1 cellular context compared by ENCODE assay signal in the genomic region with DNA sequence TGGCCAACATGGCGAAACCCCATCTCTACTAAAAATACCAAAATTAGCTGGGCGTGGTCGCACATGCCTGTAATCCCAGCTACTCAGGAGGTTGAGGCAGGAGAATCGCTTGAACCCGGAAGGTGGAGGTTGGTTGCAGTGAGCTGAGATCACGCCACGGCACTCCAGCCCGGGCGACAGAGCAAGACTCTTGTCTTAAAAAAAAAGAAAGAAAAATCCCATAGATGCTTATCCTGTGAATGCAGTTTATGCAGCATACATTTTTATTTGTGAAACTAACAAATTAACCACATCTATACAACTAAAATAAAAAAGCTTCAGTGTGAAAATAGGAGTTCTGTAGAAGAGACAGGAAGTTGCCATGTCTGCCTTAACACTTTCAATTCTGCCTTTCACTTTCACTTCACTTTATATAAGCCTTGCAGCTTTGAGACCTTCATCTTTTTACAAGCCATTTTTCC.
TF ChIP-seq lines count a peak whose summit lies in the region.

No MANE protein-coding gene starts in this region.

TF ChIP-seq in WTC11, 78 proteins besides CTCF, POLR2A, EP300 and RAD21 (continued from another document):
- TF ChIP-seq, protein P1, sequence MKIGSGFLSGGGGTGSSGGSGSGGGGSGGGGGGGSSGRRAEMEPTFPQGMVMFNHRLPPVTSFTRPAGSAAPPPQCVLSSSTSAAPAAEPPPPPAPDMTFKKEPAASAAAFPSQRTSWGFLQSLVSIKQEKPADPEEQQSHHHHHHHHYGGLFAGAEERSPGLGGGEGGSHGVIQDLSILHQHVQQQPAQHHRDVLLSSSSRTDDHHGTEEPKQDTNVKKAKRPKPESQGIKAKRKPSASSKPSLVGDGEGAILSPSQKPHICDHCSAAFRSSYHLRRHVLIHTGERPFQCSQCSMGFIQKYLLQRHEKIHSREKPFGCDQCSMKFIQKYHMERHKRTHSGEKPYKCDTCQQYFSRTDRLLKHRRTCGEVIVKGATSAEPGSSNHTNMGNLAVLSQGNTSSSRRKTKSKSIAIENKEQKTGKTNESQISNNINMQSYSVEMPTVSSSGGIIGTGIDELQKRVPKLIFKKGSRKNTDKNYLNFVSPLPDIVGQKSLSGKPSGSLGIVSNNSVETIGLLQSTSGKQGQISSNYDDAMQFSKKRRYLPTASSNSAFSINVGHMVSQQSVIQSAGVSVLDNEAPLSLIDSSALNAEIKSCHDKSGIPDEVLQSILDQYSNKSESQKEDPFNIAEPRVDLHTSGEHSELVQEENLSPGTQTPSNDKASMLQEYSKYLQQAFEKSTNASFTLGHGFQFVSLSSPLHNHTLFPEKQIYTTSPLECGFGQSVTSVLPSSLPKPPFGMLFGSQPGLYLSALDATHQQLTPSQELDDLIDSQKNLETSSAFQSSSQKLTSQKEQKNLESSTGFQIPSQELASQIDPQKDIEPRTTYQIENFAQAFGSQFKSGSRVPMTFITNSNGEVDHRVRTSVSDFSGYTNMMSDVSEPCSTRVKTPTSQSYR (CRISPR knock-in tag; IDR thresholded peaks at IDR 0.05), result no peak
- TF ChIP-seq ESRRA (CRISPR knock-in tag; IDR thresholded peaks at IDR 0.05; ENCODE audit: borderline replicate concordance) (no peak), NFATC4 (CRISPR knock-in tag; IDR thresholded peaks at IDR 0.05) (no peak), OVOL2 (CRISPR knock-in tag; IDR thresholded peaks at IDR 0.05; ENCODE audit: borderline replicate concordance) (no peak), AFF4 (CRISPR knock-in tag; IDR thresholded peaks at IDR 0.05; ENCODE audit: borderline replicate concordance) (no peak), SP1 (CRISPR knock-in tag; conservative IDR thresholded peaks at IDR 0.05) (no peak)
- TF ChIP-seq, protein P2, sequence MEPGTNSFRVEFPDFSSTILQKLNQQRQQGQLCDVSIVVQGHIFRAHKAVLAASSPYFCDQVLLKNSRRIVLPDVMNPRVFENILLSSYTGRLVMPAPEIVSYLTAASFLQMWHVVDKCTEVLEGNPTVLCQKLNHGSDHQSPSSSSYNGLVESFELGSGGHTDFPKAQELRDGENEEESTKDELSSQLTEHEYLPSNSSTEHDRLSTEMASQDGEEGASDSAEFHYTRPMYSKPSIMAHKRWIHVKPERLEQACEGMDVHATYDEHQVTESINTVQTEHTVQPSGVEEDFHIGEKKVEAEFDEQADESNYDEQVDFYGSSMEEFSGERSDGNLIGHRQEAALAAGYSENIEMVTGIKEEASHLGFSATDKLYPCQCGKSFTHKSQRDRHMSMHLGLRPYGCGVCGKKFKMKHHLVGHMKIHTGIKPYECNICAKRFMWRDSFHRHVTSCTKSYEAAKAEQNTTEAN (CRISPR knock-in tag; IDR thresholded peaks at IDR 0.05), result no peak
